In the genomic region with DNA sequence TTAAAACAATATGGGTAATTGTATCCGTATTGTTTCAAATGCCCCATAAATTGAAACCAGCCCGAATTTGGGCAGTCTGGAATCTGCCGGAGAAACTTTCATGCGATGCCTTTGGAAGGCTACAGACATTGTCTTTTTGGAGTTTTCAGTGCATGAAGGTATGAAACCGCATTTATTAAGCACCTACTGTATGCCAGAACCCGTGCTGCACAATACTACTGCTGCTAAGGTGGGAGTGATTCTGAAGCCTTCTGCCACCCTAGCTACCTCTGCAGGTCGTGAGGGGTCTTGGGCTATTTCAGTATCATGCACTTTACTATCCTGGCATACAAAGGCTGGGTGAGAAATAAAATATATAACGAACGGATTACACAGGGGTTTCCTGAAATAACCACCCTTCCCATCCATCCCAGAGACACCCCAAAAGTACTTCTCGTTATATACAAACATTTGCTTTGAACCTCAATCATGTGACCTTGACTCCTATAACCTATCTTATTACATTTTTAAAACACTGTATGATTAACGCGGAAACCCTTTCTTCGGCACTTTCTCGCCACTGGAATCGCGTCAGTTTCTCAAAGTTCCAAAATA, we compare ENCODE assay signal across 8 cellular contexts. TPM values are rescaled to one million over a fixed set of nuclear protein-coding genes. Genes with fewer than 3 reads are reported as not detected.
DNase-seq lines count a peak whose midpoint lies in the region; ATAC-seq and TF ChIP-seq lines count a peak whose summit lies in the region.

No MANE protein-coding gene starts in this region.

- 0 out of 2 replicates have a peak overlapping the region, but pooled peaks have one; percentile 30 for H3K9ac ChIP-seq in HUES48 (ENCODE audit: low read depth, low read length)
- peak overlapping the region; percentile 80 for H3K9ac ChIP-seq in muscle layer of colon (ENCODE audit: low read length)

- CTCF ChIA-PET in AG04450 (lab: Charles Lee): interaction anchor here (1.5 to 2.2 kb wide), 3 partner anchors 12 to 416 kb away, joined by 5 to 34 read pairs (median 11); no protein-coding TSS in a partner anchor

- peak overlapping the region; percentile 98 for H3K4me3 Mint-ChIP-seq in central memory CD8-positive, alpha-beta T cell

- TF ChIP-seq CTCF in AG04450 (IDR thresholded peaks at IDR 0.05; ENCODE audit: low read depth, low read length): no peak

- peaks cover 40% of the 10 kb centered on the region for H3K4me1 Mint-ChIP-seq in central memory CD8-positive, alpha-beta T cell

- no peaks in the 10 kb centered on the region for H3K27me3 ChIP-seq in AG04450 (ENCODE audit: control insufficient read depth, insufficient read depth, low read length)
- H3K27me3 ChIP-seq in HUES48 (ENCODE audit: control insufficient read depth, insufficient read depth, low read length): peaks cover 23% of the 10 kb centered on the region
- H3K27me3 ChIP-seq in muscle layer of colon (ENCODE audit: control insufficient read depth in 1 of 2, insufficient read depth in 2 of 2, low read length in 2 of 2): no peaks in the 10 kb centered on the region

- peak overlapping the region; percentile 98 for H3K27ac Mint-ChIP-seq in central memory CD8-positive, alpha-beta T cell (ENCODE audit: low read depth)

- H3K27me3 Mint-ChIP-seq in central memory CD8-positive, alpha-beta T cell: no peaks in the 10 kb centered on the region

- no peaks in the 10 kb centered on the region; the same call in 1 of the 2 replicates for H3K9me3 ChIP-seq in AG04450 (ENCODE audit: control insufficient read depth, insufficient read depth, low read length)
- peaks cover 3% of the 10 kb centered on the region; the same call in 1 of the 2 replicates for H3K9me3 ChIP-seq in HUES48 (ENCODE audit: control insufficient read depth, insufficient read depth, low read length)
- no peaks in the 10 kb centered on the region for H3K9me3 ChIP-seq in muscle layer of colon (ENCODE audit: low read length)

- peaks cover 38% of the 10 kb centered on the region for H3K4me1 ChIP-seq in HUES48 (ENCODE audit: control insufficient read depth, insufficient read depth, low read length)
- H3K4me1 ChIP-seq in muscle layer of colon (ENCODE audit: insufficient read depth, low read length): peaks cover 18% of the 10 kb centered on the region

- no peak for ATAC-seq in central memory CD8-positive, alpha-beta T cell (replicated peaks; ENCODE audit: extremely low read depth, poor library complexity, severe bottlenecking)

- peaks cover 16% of the 10 kb centered on the region for H3K36me3 Mint-ChIP-seq in central memory CD8-positive, alpha-beta T cell (ENCODE audit: insufficient read depth)

- POLR2A ChIA-PET in AG04450 (lab: Yijun Ruan, JAX): no interaction called here

- no peaks in the 10 kb centered on the region for H3K9me3 Mint-ChIP-seq in central memory CD8-positive, alpha-beta T cell

- no peak overlapping the region for H3K27ac ChIP-seq in AG04450 (ENCODE audit: low read depth, low read length)
- H3K27ac ChIP-seq in HUES48 (ENCODE audit: low read depth, low read length): peak overlapping the region; percentile 74
- H3K27ac ChIP-seq in muscle layer of colon (ENCODE audit: low read depth, low read length): peak overlapping the region; percentile 89

- H3K36me3 ChIP-seq in HUES48 (ENCODE audit: control insufficient read depth, insufficient read depth, low read length) (no peaks in the 10 kb centered on the region), muscle layer of colon (ENCODE audit: insufficient read depth, low read length) (no peaks in the 10 kb centered on the region)

- DNase-seq in AG04450 (ENCODE audit: low read depth, low spot score) (no peak), NCI-H1436 treated with DMSO at 0.1 percent for 48 hours (lab: John Stamatoyannopoulos, UW) (no peak), NCI-H226 (no peak), cortex of kidney (lab: John Stamatoyannopoulos, UW) (no peak), hippocampal formation (lab: John Stamatoyannopoulos, UW) (no peak)
- no peak for DNase-seq in central memory CD8-positive, alpha-beta T cell (ENCODE audit: low spot score in 2 of 2)

- H3K4me3 ChIP-seq in AG04450 (ENCODE audit: low read depth, low read length): peak overlapping the region; percentile 71
- H3K4me3 ChIP-seq in HUES48 (ENCODE audit: low read depth, low read length): peak overlapping the region; percentile 79
- peak overlapping the region; percentile 71 to 83 for H3K4me3 ChIP-seq in muscle layer of colon (ENCODE audit: low read depth in 1 of 2, low read length in 2 of 2)

RNA-seq across cellular contexts. Expression of gene MSI2, which starts 1.0 kb away (rescaled TPM):
- 24.4 and 26.2 TPM in 2 replicates for polyA plus RNA-seq in AG04450 (2011; rRNA removed)
- polyA minus RNA-seq in AG04450 (2011; rRNA and poly(A)+ RNA removed): 37.4 and 40.7 TPM in 2 replicates
